Comparison of ENCODE assay signal across 12 cellular contexts in the genomic region with DNA sequence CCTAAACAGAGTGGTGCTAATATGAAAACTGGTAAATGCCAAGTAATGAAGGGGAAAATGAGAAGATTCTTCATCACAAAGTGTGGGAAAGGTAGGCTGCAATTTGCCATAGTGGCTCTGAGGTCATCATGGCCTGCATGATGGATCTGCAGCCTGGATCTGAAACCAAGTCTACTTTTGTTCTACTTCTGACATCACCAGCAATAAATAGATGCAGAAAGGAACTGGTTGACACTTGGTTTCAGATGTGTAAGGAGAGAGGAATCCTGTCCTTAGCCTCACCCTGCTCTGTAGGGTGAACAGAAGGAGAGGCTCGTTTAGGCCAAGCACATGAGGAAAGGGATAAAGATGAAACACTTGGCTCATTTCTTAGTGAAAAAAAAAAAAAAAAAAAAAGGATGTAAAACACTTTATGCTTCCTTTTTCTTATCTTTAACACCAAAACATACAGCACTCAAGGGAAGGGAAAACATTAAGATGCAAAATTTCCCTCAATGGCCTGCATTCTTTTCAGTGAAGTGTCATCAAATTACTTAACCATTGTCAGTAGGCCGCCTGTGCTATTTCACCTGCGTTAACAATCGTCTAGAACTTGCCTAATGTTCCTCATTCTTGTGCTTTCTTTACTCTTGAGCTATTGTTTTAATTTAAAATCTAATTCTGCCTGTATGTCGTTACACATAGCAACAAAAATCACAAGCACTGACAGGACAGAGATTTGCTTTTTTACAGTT. TPM values are rescaled to one million over a fixed set of nuclear protein-coding genes. Genes with fewer than 3 reads are reported as not detected.
DNase-seq lines count a peak whose midpoint lies in the region; ATAC-seq, FAIRE-seq and TF ChIP-seq lines count a peak whose summit lies in the region.
"Had no signal": no experiment of that assay in that cellular context is flagged by ENCODE, and none has a peak within 500 bp of the region (broad histone marks: within the 10 kb centered on the region; RNA-seq: fewer than 3 reads in every experiment).

No MANE protein-coding gene starts in this region.

- H3K9me3 Mint-ChIP-seq in HFFc6 (no peaks in the 10 kb centered on the region), naive B cell (no peaks in the 10 kb centered on the region)

- FAIRE-seq in GM18507 (lab: Jason Lieb, UNC) = peak; percentile 29

- POLR2A ChIA-PET in RWPE1 (lab: Yijun Ruan, JAX; ENCODE audit: low non-redundant PET) = no interaction called here

- WGBS in suprapubic skin = 60% methylated on average over 5 of the region's 5 CpGs

- no peaks in the 10 kb centered on the region for H3K36me3 ChIP-seq in suprapubic skin

- H3K4me1 Mint-ChIP-seq in HFFc6 (ENCODE audit: low read depth) (peaks cover 4% of the 10 kb centered on the region; the same call in 1 of the 2 replicates), naive B cell (peaks cover 25 to 38% (median 33%) of the 10 kb centered on the region in 3 donors)

- H3K27me3 ChIP-seq in suprapubic skin = no peaks in the 10 kb centered on the region

- DNase-seq in GM18507 (ENCODE audit: extremely low spot score, insufficient read length, low read depth) (no peak), HFFc6 (peak; percentile 52), RWPE1 (ENCODE audit: low spot score) (peak; percentile 16), naive B cell (peak; percentile 19), suprapubic skin (ENCODE audit: low spot score in 2 of 2) (no peak), left lobe of liver (ENCODE audit: low spot score) (no peak)
- no peak for DNase-seq in effector CD8-positive, alpha-beta T cell (lab: John Stamatoyannopoulos, UW)
- DNase-seq: DND-41, head of caudate nucleus, NCI-H1930, T1000 had no signal

- ATAC-seq in naive B cell (ENCODE audit: low read depth in 2 of 2) (peak; percentile 60 to 64), HG03135 (IDR thresholded peaks at IDR 0.05; ENCODE audit: unreplicated experiment) (no peak), left lobe of liver (no peak)

- H3K36me3 Mint-ChIP-seq in HFFc6 (ENCODE audit: low read depth) (no peaks in the 10 kb centered on the region), naive B cell (no peaks in the 10 kb centered on the region)

- TF ChIP-seq CTCF in HFFc6 (IDR thresholded peaks at IDR 0.05) (no peak), RWPE1 (conservative IDR thresholded peaks at IDR 0.05; ENCODE audit: low read depth) (no peak), suprapubic skin (IDR thresholded peaks at IDR 0.05) (no peak)

- no peak overlapping the region for H3K27ac Mint-ChIP-seq in HFFc6
- peak overlapping the region; percentile 39 to 95 (median 86) for H3K27ac Mint-ChIP-seq in naive B cell

- H3K4me3 ChIP-seq in suprapubic skin = no peak overlapping the region

- no peak for TF ChIP-seq EP300 in suprapubic skin (IDR thresholded peaks at IDR 0.05)

- CTCF ChIA-PET in RWPE1 (lab: Yijun Ruan, JAX) = no interaction called here

- no peak overlapping the region for H3K27ac ChIP-seq in RWPE1
- H3K27ac ChIP-seq in suprapubic skin = no peak overlapping the region

- no peaks in the 10 kb centered on the region for H3K9me3 ChIP-seq in suprapubic skin

- H3K4me3 Mint-ChIP-seq in HFFc6 (no peak overlapping the region), naive B cell (peak overlapping the region in 6 of 8 donors; percentile 41 to 75 (median 68))

- H3K27me3 Mint-ChIP-seq in HFFc6 (ENCODE audit: insufficient read depth) (peaks cover 8% of the 10 kb centered on the region; the same call in 1 of the 2 replicates), naive B cell (no peaks in the 10 kb centered on the region)

- no peak for TF ChIP-seq POLR2A in suprapubic skin (IDR thresholded peaks at IDR 0.05)

- H3K4me1 ChIP-seq in suprapubic skin = no peaks in the 10 kb centered on the region

RNA-seq across cellular contexts. Expression of a gene that starts 3.9 kb away (rescaled TPM):
- total RNA-seq in HFFc6 (2021; fragmentation: NEBNext Ultra II Directional; extraction: Animal tissue kit (Norgen Biotek cat#: 25700)) = under 1 TPM in 1 of 6 experiments, not detected in 5; under 0.01 TPM
- polyA plus RNA-seq in naive B cell (ENCODE audit: low read depth in 6 of 6) = under 1 TPM in 4 of 6 donors, not detected in 2; 0.10 to 0.88 (median 0.18) TPM
- total RNA-seq in suprapubic skin = 10 to 100 TPM in 1 of 4 donors, 1 to 10 TPM in 3; 5.4 to 19.1 (median 7.4) TPM
- total RNA-seq in left lobe of liver = 0.91 TPM

Comparison
In these comparisons a context has a peak if more than half of its experiments do, and no peak if none do; other contexts are left out.
1. DNase-seq: peak in HFFc6 (single experiment), RWPE1 (single experiment) and naive B cell (single experiment); none in GM18507 (single experiment), suprapubic skin (0 of 2), left lobe of liver (single experiment) and effector CD8-positive, alpha-beta T cell (single experiment).
2. ATAC-seq: peak in naive B cell (2 of 2); none in HG03135 (single experiment) and left lobe of liver (single experiment).